Comparison of ENCODE assay signal across 11 cellular contexts in the genomic region with DNA sequence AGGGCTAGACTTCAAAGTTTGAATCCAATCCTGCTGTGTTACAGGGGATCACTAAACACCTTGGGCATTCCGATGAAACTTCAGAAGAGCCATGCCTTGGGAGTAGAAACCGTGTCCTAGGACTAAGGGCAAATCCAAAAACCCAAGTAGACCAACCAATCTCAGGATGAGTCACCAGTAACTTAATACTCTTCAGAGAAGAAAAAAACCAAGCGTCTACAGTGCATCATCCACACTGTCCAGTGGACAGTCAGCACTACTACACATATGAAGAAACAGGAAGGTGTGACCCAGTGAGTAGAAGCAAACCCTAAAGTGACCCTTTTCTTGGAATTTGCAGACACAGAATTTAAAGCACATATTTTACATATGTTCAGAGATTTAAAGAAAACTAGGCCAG. TPM values are rescaled to one million over a fixed set of nuclear protein-coding genes. Genes with fewer than 3 reads are reported as not detected.
DNase-seq lines count a peak whose midpoint lies in the region; ATAC-seq and TF ChIP-seq lines count a peak whose summit lies in the region.
"Had no signal": no experiment of that assay in that cellular context is flagged by ENCODE, and none has a peak within 500 bp of the region (broad histone marks: within the 10 kb centered on the region; RNA-seq: fewer than 3 reads in every experiment).

No MANE protein-coding gene starts in this region.

- no peak for TF ChIP-seq POLR2A in erythroblast (IDR thresholded peaks at IDR 0.05; ENCODE audit: low read length)

- in situ Hi-C loops in astrocyte of the spinal cord (cut with HindIII; ENCODE audit: low sequenced_read_pairs): no loop called here

- no peaks in the 10 kb centered on the region for H3K36me3 ChIP-seq in kidney epithelial cell (ENCODE audit: control insufficient read depth, insufficient read depth, low read length)
- H3K36me3 ChIP-seq in upper lobe of right lung: peaks cover 44% of the 10 kb centered on the region

- no peaks in the 10 kb centered on the region for H3K9me3 ChIP-seq in upper lobe of right lung
- H3K9me3 ChIP-seq: thoracic aorta had no signal

- H3K4me3 ChIP-seq in astrocyte of the spinal cord (ENCODE audit: low read depth, low read length): no peak overlapping the region
- H3K4me3 ChIP-seq in kidney epithelial cell (ENCODE audit: low read depth, low read length): no peak overlapping the region
- H3K4me3 ChIP-seq in upper lobe of right lung: no peak overlapping the region
- H3K4me3 ChIP-seq: thoracic aorta had no signal

- intact Hi-C loops in upper lobe of right lung (cut with DNase I): no loop called here

- TF ChIP-seq CTCF in astrocyte of the spinal cord (IDR thresholded peaks at IDR 0.05; ENCODE audit: low read depth, low read length) (peak; percentile 16), kidney epithelial cell (IDR thresholded peaks at IDR 0.05; ENCODE audit: insufficient read depth, low read length, poor library complexity, severe bottlenecking) (no peak), upper lobe of right lung (IDR thresholded peaks at IDR 0.05) (no peak)

- H3K27ac ChIP-seq in upper lobe of right lung: no peak overlapping the region
- H3K27ac ChIP-seq: thoracic aorta had no signal

- peak; percentile 43 for ATAC-seq in HG03565 (IDR thresholded peaks at IDR 0.05; ENCODE audit: unreplicated experiment)
- ATAC-seq in HG02973 (IDR thresholded peaks at IDR 0.05; ENCODE audit: unreplicated experiment): no peak
- ATAC-seq in upper lobe of right lung: no peak

- peak; percentile 77 for DNase-seq in AG20443 (ENCODE audit: low spot score)
- DNase-seq in astrocyte of the spinal cord (ENCODE audit: low read depth, low spot score): peak; percentile 77
- DNase-seq in kidney epithelial cell (ENCODE audit: low read depth): peak; percentile 28
- DNase-seq in erythroblast (lab: John Stamatoyannopoulos, UW): no peak
- no peak for DNase-seq in stimulated activated CD4-positive, alpha-beta T cell treated with anti-CD3 and anti-CD28 coated beads, Interleukin-1b, Interleukin-23, amount 100 ng/mL, for 48 hours
- no peak for DNase-seq in upper lobe of right lung
- DNase-seq: NCI-H1694, T1000 had no signal

- no peaks in the 10 kb centered on the region for H3K4me1 ChIP-seq in upper lobe of right lung

- H3K27me3 ChIP-seq in kidney epithelial cell (ENCODE audit: control insufficient read depth, insufficient read depth, low read length) (no peaks in the 10 kb centered on the region), upper lobe of right lung (no peaks in the 10 kb centered on the region)

RNA-seq across cellular contexts. Expression of a gene that starts 39.4 kb away (rescaled TPM):
- 23.1 and 24.1 TPM in 2 replicates for total RNA-seq in kidney epithelial cell
- 47.8 TPM for total RNA-seq in upper lobe of right lung

RNA-seq across cellular contexts. Expression of a gene that starts 40.1 kb away (rescaled TPM):
- 23.3 and 26.4 TPM in 2 replicates for total RNA-seq in kidney epithelial cell
- 24.2 TPM for total RNA-seq in upper lobe of right lung

Comparison
In these comparisons a context has a peak if more than half of its experiments do, and no peak if none do; other contexts are left out.
1. DNase-seq: peak in AG20443 (single experiment), astrocyte of the spinal cord (single experiment) and kidney epithelial cell (single experiment); none in erythroblast (0 of 2), stimulated activated CD4-positive, alpha-beta T cell treated with anti-CD3 and anti-CD28 coated beads, Interleukin-1b, Interleukin-23, amount 100 ng/mL, for 48 hours (single experiment) and upper lobe of right lung (single experiment).